Comparison of ENCODE assay signal across 1 cellular context in the genomic region with DNA sequence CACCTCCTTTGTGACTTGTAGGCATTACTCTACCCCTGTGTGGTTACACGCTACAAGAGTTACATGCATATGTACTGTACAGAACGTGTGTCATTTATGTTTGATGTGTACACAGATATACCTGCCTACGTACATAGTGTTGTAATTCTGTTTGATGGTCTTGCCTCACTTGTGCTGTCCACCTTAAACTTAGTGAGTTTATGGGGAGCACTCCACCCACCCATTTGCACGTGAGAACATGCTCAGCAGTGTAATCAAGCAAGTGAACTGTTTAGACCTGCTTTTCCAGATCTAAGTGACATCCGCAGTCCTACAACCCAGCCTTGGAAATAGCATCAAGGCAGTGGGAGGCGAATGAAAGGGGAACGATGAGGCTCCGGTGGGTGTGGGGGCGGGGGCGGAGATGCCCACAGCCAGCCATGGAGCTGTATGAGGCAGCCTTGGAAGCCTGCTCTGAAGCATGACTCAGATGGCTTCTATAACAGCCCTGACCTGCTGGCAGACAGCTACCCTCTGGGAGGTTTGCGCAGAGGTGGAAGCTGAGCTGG.
TF ChIP-seq lines count a peak whose summit lies in the region.

No MANE protein-coding gene starts in this region.

TF ChIP-seq in IMR-90, 13 proteins besides CTCF, POLR2A, EP300 and RAD21:
- TF ChIP-seq BHLHE40 (IDR thresholded peaks at IDR 0.05; ENCODE audit: low read depth, low read length) (peak; percentile 44; the same call in 1 of the 2 replicates), CHD1 (IDR thresholded peaks at IDR 0.05; ENCODE audit: low read depth, low read length) (no peak), MXI1 (IDR thresholded peaks at IDR 0.05; ENCODE audit: borderline replicate concordance, low read depth, low read length) (no peak), RCOR1 (IDR thresholded peaks at IDR 0.05; ENCODE audit: insufficient replicate concordance, low read length) (peak; percentile 16), CEBPB (IDR thresholded peaks at IDR 0.05; ENCODE audit: low read depth, low read length) (no peak), SMC3 (IDR thresholded peaks at IDR 0.05; ENCODE audit: low read depth, low read length) (no peak), FOS (IDR thresholded peaks at IDR 0.05; ENCODE audit: low read depth, low read length) (peak; percentile 65; the same call in 1 of the 2 replicates), MAFK (IDR thresholded peaks at IDR 0.05; ENCODE audit: low read depth, low read length) (no peak), RFX5 (IDR thresholded peaks at IDR 0.05; ENCODE audit: low read depth, low read length) (0 out of 2 replicates have a peak, but pooled peaks have one; percentile 58), NFE2L2 (IDR thresholded peaks at IDR 0.05; ENCODE audit: low read depth, low read length) (no peak), MAZ (IDR thresholded peaks at IDR 0.05; ENCODE audit: borderline replicate concordance, low read depth, low read length) (0 out of 2 replicates have a peak, but pooled peaks have one; percentile 43)
- TF ChIP-seq, protein P1, sequence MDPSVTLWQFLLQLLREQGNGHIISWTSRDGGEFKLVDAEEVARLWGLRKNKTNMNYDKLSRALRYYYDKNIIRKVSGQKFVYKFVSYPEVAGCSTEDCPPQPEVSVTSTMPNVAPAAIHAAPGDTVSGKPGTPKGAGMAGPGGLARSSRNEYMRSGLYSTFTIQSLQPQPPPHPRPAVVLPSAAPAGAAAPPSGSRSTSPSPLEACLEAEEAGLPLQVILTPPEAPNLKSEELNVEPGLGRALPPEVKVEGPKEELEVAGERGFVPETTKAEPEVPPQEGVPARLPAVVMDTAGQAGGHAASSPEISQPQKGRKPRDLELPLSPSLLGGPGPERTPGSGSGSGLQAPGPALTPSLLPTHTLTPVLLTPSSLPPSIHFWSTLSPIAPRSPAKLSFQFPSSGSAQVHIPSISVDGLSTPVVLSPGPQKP (IDR thresholded peaks at IDR 0.05; ENCODE audit: borderline replicate concordance, low read depth, low read length) = no peak
- TF ChIP-seq, protein P2, sequence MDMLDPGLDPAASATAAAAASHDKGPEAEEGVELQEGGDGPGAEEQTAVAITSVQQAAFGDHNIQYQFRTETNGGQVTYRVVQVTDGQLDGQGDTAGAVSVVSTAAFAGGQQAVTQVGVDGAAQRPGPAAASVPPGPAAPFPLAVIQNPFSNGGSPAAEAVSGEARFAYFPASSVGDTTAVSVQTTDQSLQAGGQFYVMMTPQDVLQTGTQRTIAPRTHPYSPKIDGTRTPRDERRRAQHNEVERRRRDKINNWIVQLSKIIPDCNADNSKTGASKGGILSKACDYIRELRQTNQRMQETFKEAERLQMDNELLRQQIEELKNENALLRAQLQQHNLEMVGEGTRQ (IDR thresholded peaks at IDR 0.05; ENCODE audit: low read depth, low read length) = no peak
